In the genomic region with DNA sequence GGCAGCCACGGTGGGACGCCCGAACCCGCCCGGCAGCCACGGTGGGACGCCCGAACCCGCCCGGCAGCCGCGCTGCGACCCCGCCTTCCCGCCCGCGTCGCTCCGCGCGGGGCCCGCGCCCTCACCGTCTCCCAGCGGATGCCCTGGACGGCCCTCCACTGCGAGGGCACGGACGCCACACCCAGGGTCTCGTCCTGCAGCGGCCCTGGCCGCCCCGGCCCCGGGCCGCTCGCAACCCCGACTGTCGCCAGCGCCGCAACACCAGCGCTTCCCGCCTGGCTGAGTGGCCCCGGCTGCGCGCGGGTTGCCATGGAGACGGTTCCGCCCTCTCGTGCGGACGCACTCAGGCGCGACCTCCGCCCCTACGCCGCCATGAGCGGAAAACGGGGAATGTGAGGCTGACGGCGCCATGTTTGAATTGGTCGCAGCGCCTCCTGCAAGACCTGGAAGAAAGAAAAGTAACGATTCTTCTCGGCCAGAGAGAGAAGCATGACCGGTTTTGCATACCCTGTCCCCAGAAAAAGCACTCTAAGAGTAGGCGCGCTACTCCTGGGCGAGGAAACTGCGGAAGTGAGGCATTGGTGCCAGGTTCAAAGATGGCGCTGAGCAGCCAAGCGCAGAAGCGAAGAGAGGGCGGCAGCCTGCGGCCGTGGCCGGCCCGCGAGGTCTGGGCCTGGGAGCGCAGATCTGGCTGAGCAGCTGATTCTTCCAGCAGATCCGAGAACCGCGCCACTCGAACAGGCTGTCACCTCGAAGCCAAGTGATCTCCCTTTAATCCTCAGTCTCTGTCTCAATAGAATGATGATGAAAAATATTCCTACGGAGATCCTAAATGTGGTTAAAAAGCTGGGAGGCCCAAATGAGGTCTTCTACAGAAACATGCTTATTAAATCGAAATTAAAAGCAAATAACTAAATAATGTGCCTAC, we compare ENCODE assay signal across 8 cellular contexts. TPM values are rescaled to one million over a fixed set of nuclear protein-coding genes. Genes with fewer than 3 reads are reported as not detected.
A peak's percentile ranks its signal among the peaks of the same experiment; 100 is the strongest.
DNase-seq lines count a peak whose midpoint lies in the region; ATAC-seq and TF ChIP-seq lines count a peak whose summit lies in the region.

DYNC2I2 (minus strand) TSS at position 432 of the 928 bp plus-strand sequence; CDS start at position 311, 121 bp downstream.

- H3K4me1 ChIP-seq in Karpas-422 (ENCODE audit: low read length) (peaks cover 13% of the 10 kb centered on the region), fibroblast of lung (ENCODE audit: control insufficient read depth, extremely low read depth, insufficient read depth, low read length) (no peaks in the 10 kb centered on the region)
- peaks cover 3 to 9% of the 10 kb centered on the region in 2 donors for H3K4me1 ChIP-seq in naive thymus-derived CD4-positive, alpha-beta T cell (ENCODE audit: control insufficient read depth in 2 of 2, insufficient read depth in 2 of 2, low read length in 2 of 2)

- POLR2A ChIA-PET in naive thymus-derived CD4-positive, alpha-beta T cell (lab: Charles Lee) = interaction anchor here (0.6 to 2.4 kb wide), 10 partner anchors 9 to 378 kb away, joined by 3 to 32 read pairs (median 3); partner anchors contain the start of genes ENDOG, SET and ZER1

- peak within 1 kb of the TSS; percentile 74 for H3K4me2 ChIP-seq in Karpas-422 (ENCODE audit: low read depth, low read length, poor library complexity, severe bottlenecking)
- peak within 1 kb of the TSS; percentile 98 for H3K4me2 ChIP-seq in fibroblast of lung (ENCODE audit: extremely low read depth, insufficient read depth, low read length)

- H3K9me3 ChIP-seq in Karpas-422 (ENCODE audit: low read length) = no peaks in the 10 kb centered on the region
- H3K9me3 ChIP-seq in fibroblast of lung (ENCODE audit: control insufficient read depth, insufficient read depth, low read depth, low read length) = no peaks in the 10 kb centered on the region
- H3K9me3 ChIP-seq in naive thymus-derived CD4-positive, alpha-beta T cell (ENCODE audit: control insufficient read depth in 2 of 3, low read length in 3 of 3) = no peaks in the 10 kb centered on the region

- H3K27me3 ChIP-seq in Karpas-422 (ENCODE audit: low read length) (no peaks in the 10 kb centered on the region), fibroblast of lung (ENCODE audit: control insufficient read depth, insufficient read depth, low read length) (no peaks in the 10 kb centered on the region)
- H3K27me3 ChIP-seq in naive thymus-derived CD4-positive, alpha-beta T cell (ENCODE audit: control insufficient read depth in 2 of 2, insufficient read depth in 2 of 2, low read length in 2 of 2) = no peaks in the 10 kb centered on the region

- H3K9me2 ChIP-seq in Karpas-422 (replicated peaks; ENCODE audit: insufficient read depth, low read length) = no peaks in the 10 kb centered on the region

- H3K9ac ChIP-seq in Karpas-422 (ENCODE audit: low read length) = peak within 1 kb of the TSS; percentile 92
- peak within 1 kb of the TSS; percentile 96 for H3K9ac ChIP-seq in fibroblast of lung (ENCODE audit: insufficient read depth, low read length)

- CTCF ChIA-PET in naive thymus-derived CD4-positive, alpha-beta T cell (lab: Charles Lee) = interaction anchor here (1.7 kb wide), 1 partner anchor 19 kb away, joined by 3 read pairs; no protein-coding TSS in a partner anchor

- TF ChIP-seq CTCF in fibroblast of lung (conservative IDR thresholded peaks at IDR 0.05 in 1 of 2, IDR thresholded peaks at IDR 0.05 in 1 of 2; ENCODE audit: low read depth in 1 of 2, low read length in 2 of 2) = no peak

- H3K4me3 ChIP-seq in Karpas-422 (ENCODE audit: low read length) (peak within 1 kb of the TSS; percentile 83), fibroblast of lung (replicated peaks in 1 of 4; ENCODE audit: control extremely low read depth in 1 of 4, insufficient read depth in 1 of 4, low read depth in 3 of 4, low read length in 4 of 4) (peak within 1 kb of the TSS; percentile 33 to 82 (median 74))
- peak within 1 kb of the TSS; percentile 96 for H3K4me3 ChIP-seq in naive thymus-derived CD4-positive, alpha-beta T cell (ENCODE audit: low read length)

- peak within 1 kb of the TSS; percentile 100 for H3K27ac Mint-ChIP-seq in activated T-helper 1 cell treated with anti-CD3 and anti-CD28 coated beads, Interleukin-12 subunit alpha, Interleukin-12 subunit beta, Interleukin-2, Interleukin-4 antibody, amounts not matched to agents 30 ng/mL and 10 ng/mL and 1 ng/mL, durations not matched to agents 14 hours and 24 hours and 36 hours
- H3K27ac Mint-ChIP-seq in naive thymus-derived CD4-positive, alpha-beta T cell = peak within 1 kb of the TSS; percentile 95 to 100 (median 99)
- H3K27ac Mint-ChIP-seq in stimulated activated memory B cell treated with anti-CD40 and anti-IgM and Interleukin-4, amounts not matched to agents 10 μg/mL and 1 μg/mL and 100 μg/mL, for 72 hours = peak within 1 kb of the TSS; percentile 100

- DNase-seq in DMS79 (lab: John Stamatoyannopoulos, UW) (peak; percentile 82), Karpas-422 (peak; percentile 96), RPMI7951 (ENCODE audit: low read depth) (peak; percentile 90), fibroblast of lung (ENCODE audit: low read depth in 2 of 2) (peak; percentile 87 to 94)
- peak; percentile 95 for DNase-seq in activated T-helper 1 cell treated with anti-CD3 and anti-CD28 coated beads, Interleukin-12 subunit alpha, Interleukin-12 subunit beta, Interleukin-2, Interleukin-4 antibody, amounts not matched to agents 30 ng/mL and 10 ng/mL and 1 ng/mL, durations not matched to agents 14 hours and 24 hours and 36 hours (ENCODE audit: low spot score)
- DNase-seq in naive thymus-derived CD4-positive, alpha-beta T cell = peak; percentile 91 to 96 (median 96)

- H4K20me1 ChIP-seq in Karpas-422 (ENCODE audit: insufficient read depth, low read depth, low read length) = no peaks in the 10 kb centered on the region
- H4K20me1 ChIP-seq in fibroblast of lung (ENCODE audit: control insufficient read depth, extremely low read depth, insufficient read depth, low read length) = no peaks in the 10 kb centered on the region

- H3K36me3 Mint-ChIP-seq in activated T-helper 1 cell treated with anti-CD3 and anti-CD28 coated beads, Interleukin-12 subunit alpha, Interleukin-12 subunit beta, Interleukin-2, Interleukin-4 antibody, amounts not matched to agents 30 ng/mL and 10 ng/mL and 1 ng/mL, durations not matched to agents 14 hours and 24 hours and 36 hours (ENCODE audit: low read depth) = no peaks in the 10 kb centered on the region
- peaks cover 0 to 1% (median 0%) of the 10 kb centered on the region in 5 donors for H3K36me3 Mint-ChIP-seq in naive thymus-derived CD4-positive, alpha-beta T cell
- no peaks in the 10 kb centered on the region for H3K36me3 Mint-ChIP-seq in stimulated activated memory B cell treated with anti-CD40 and anti-IgM and Interleukin-4, amounts not matched to agents 10 μg/mL and 1 μg/mL and 100 μg/mL, for 72 hours

- H3K4me1 Mint-ChIP-seq in activated T-helper 1 cell treated with anti-CD3 and anti-CD28 coated beads, Interleukin-12 subunit alpha, Interleukin-12 subunit beta, Interleukin-2, Interleukin-4 antibody, amounts not matched to agents 30 ng/mL and 10 ng/mL and 1 ng/mL, durations not matched to agents 14 hours and 24 hours and 36 hours (ENCODE audit: low read depth) = peaks cover 15% of the 10 kb centered on the region
- H3K4me1 Mint-ChIP-seq in naive thymus-derived CD4-positive, alpha-beta T cell = peaks cover 0 to 14% (median 7%) of the 10 kb centered on the region in 7 donors
- H3K4me1 Mint-ChIP-seq in stimulated activated memory B cell treated with anti-CD40 and anti-IgM and Interleukin-4, amounts not matched to agents 10 μg/mL and 1 μg/mL and 100 μg/mL, for 72 hours = peaks cover 6% of the 10 kb centered on the region

- H2AFZ ChIP-seq in Karpas-422 (ENCODE audit: low read length) (peak within 1 kb of the TSS; percentile 86), fibroblast of lung (ENCODE audit: low read length) (peak within 1 kb of the TSS; percentile 99)

- peak within 1 kb of the TSS; percentile 91 for H3K4me3 Mint-ChIP-seq in activated T-helper 1 cell treated with anti-CD3 and anti-CD28 coated beads, Interleukin-12 subunit alpha, Interleukin-12 subunit beta, Interleukin-2, Interleukin-4 antibody, amounts not matched to agents 30 ng/mL and 10 ng/mL and 1 ng/mL, durations not matched to agents 14 hours and 24 hours and 36 hours
- peak within 1 kb of the TSS; percentile 88 to 98 (median 94) for H3K4me3 Mint-ChIP-seq in naive thymus-derived CD4-positive, alpha-beta T cell
- H3K4me3 Mint-ChIP-seq in stimulated activated memory B cell treated with anti-CD40 and anti-IgM and Interleukin-4, amounts not matched to agents 10 μg/mL and 1 μg/mL and 100 μg/mL, for 72 hours = peak within 1 kb of the TSS; percentile 93

- ATAC-seq in GM21786 (IDR thresholded peaks at IDR 0.05; ENCODE audit: unreplicated experiment) = peak; percentile 72
- peak; percentile 98 for ATAC-seq in naive thymus-derived CD4-positive, alpha-beta T cell
- peak; percentile 88 for ATAC-seq in stimulated activated memory B cell treated with anti-CD40 and anti-IgM and Interleukin-4, amounts not matched to agents 10 μg/mL and 1 μg/mL and 100 μg/mL, for 72 hours

- H3K79me2 ChIP-seq in Karpas-422 (ENCODE audit: low read length) (peaks cover 9% of the 10 kb centered on the region), fibroblast of lung (ENCODE audit: control insufficient read depth, insufficient read depth, low read length) (peaks cover 2% of the 10 kb centered on the region)

- intact Hi-C loops in activated T-helper 1 cell treated with anti-CD3 and anti-CD28 coated beads, Interleukin-12 subunit alpha, Interleukin-12 subunit beta, Interleukin-2, Interleukin-4 antibody, amounts not matched to agents 30 ng/mL and 10 ng/mL and 1 ng/mL, durations not matched to agents 14 hours and 24 hours and 36 hours (cut with micrococcal nuclease) = loop anchor here (1.0 to 5.0 kb wide), 7 partner anchors 28 to 152 kb away; partner anchors contain the start of genes GLE1, PKN3, SET and SPTAN1
- intact Hi-C loops in naive thymus-derived CD4-positive, alpha-beta T cell (cut with micrococcal nuclease) = loop anchor here (1.0 to 5.0 kb wide), 13 partner anchors 28 to 291 kb away; partner anchors contain the start of genes ENDOG (in 2 of the 2), PKN3 (in 2 of the 2), ZER1 (in 2 of the 2) and DOLK (in 1 of the 2)

- peak within 1 kb of the TSS; percentile 88 for H3K27ac ChIP-seq in Karpas-422 (ENCODE audit: low read length)
- peak within 1 kb of the TSS; percentile 100 for H3K27ac ChIP-seq in fibroblast of lung (ENCODE audit: insufficient read depth, low read length)
- peak within 1 kb of the TSS; percentile 99 for H3K27ac ChIP-seq in naive thymus-derived CD4-positive, alpha-beta T cell (ENCODE audit: low read depth, low read length)

- no peaks in the 10 kb centered on the region for H3K27me3 Mint-ChIP-seq in activated T-helper 1 cell treated with anti-CD3 and anti-CD28 coated beads, Interleukin-12 subunit alpha, Interleukin-12 subunit beta, Interleukin-2, Interleukin-4 antibody, amounts not matched to agents 30 ng/mL and 10 ng/mL and 1 ng/mL, durations not matched to agents 14 hours and 24 hours and 36 hours (ENCODE audit: insufficient read depth)
- H3K27me3 Mint-ChIP-seq in naive thymus-derived CD4-positive, alpha-beta T cell = no peaks in the 10 kb centered on the region
- H3K27me3 Mint-ChIP-seq in stimulated activated memory B cell treated with anti-CD40 and anti-IgM and Interleukin-4, amounts not matched to agents 10 μg/mL and 1 μg/mL and 100 μg/mL, for 72 hours = no peaks in the 10 kb centered on the region

- no peaks in the 10 kb centered on the region for H3K9me3 Mint-ChIP-seq in activated T-helper 1 cell treated with anti-CD3 and anti-CD28 coated beads, Interleukin-12 subunit alpha, Interleukin-12 subunit beta, Interleukin-2, Interleukin-4 antibody, amounts not matched to agents 30 ng/mL and 10 ng/mL and 1 ng/mL, durations not matched to agents 14 hours and 24 hours and 36 hours
- no peaks in the 10 kb centered on the region for H3K9me3 Mint-ChIP-seq in naive thymus-derived CD4-positive, alpha-beta T cell
- H3K9me3 Mint-ChIP-seq in stimulated activated memory B cell treated with anti-CD40 and anti-IgM and Interleukin-4, amounts not matched to agents 10 μg/mL and 1 μg/mL and 100 μg/mL, for 72 hours = no peaks in the 10 kb centered on the region

- H3K36me3 ChIP-seq in Karpas-422 (ENCODE audit: insufficient read depth, low read length) (no peaks in the 10 kb centered on the region), fibroblast of lung (ENCODE audit: control insufficient read depth, insufficient read depth, low read length) (no peaks in the 10 kb centered on the region)
- H3K36me3 ChIP-seq in naive thymus-derived CD4-positive, alpha-beta T cell (ENCODE audit: control insufficient read depth in 2 of 3, insufficient read depth in 3 of 3, low read length in 3 of 3) = peaks cover 0 to 3% (median 0%) of the 10 kb centered on the region in 3 experiments

RNA-seq across cellular contexts. Expression of gene DYNC2I2, which starts in this region (rescaled TPM):
- total RNA-seq in Karpas-422 (2014; rRNA removed; shearing (Covaris generic); ENCODE audit: low replicate concordance) = 38.9 and 73.2 TPM in 2 replicates
- 81.0 and 116 TPM in 2 replicates for total RNA-seq in RPMI7951 (2014; rRNA removed; shearing (Covaris generic))
- total RNA-seq in activated T-helper 1 cell treated with anti-CD3 and anti-CD28 coated beads, Interleukin-12 subunit alpha, Interleukin-12 subunit beta, Interleukin-2, Interleukin-4 antibody, amounts not matched to agents 30 ng/mL and 10 ng/mL and 1 ng/mL, durations not matched to agents 14 hours and 24 hours and 36 hours = 41.5 and 43.9 TPM in 2 replicates
- 35.7 and 41.5 TPM in 2 replicates for total RNA-seq in fibroblast of lung
- 13.2 and 26.1 TPM in 2 replicates for polyA plus RNA-seq in fibroblast of lung
- polyA plus RNA-seq in fibroblast of lung (2012) = 22.9 and 51.5 TPM in 2 replicates
- 40.0 and 77.1 TPM in 2 replicates for polyA minus RNA-seq in fibroblast of lung (ENCODE audit: low replicate concordance)
- total RNA-seq in naive thymus-derived CD4-positive, alpha-beta T cell = 10 to 100 TPM in 1 of 5 experiments, 1 to 10 TPM in 4; 2.5 to 41.7 (median 3.8) TPM
- 1 to 10 TPM; 1.4 to 2.5 TPM for polyA plus RNA-seq in naive thymus-derived CD4-positive, alpha-beta T cell

Comparison
In these comparisons a context has a peak if more than half of its experiments do, and no peak if none do; other contexts are left out.
1. Peak in every context shown above with its lines: DNase-seq, ATAC-seq, H3K4me3 ChIP-seq and H3K27ac ChIP-seq.